ENCODE assay signal across 22 cellular contexts in genomic region chr15:95989392-95989791, GRCh38.
"Had no signal": no experiment of that assay in that cellular context is flagged by ENCODE, and none has a peak within 500 bp of the region (broad histone marks: within the 10 kb centered on the region; RNA-seq: fewer than 3 reads in every experiment).

No MANE protein-coding gene starts in this region.

- H3K27ac Mint-ChIP-seq: activated B cell treated with CpG ODN at 0.5 μM for 24 hours; activated CD4-positive, alpha-beta T cell treated with anti-CD3 and anti-CD28 coated beads for 36 hours; activated naive CD8-positive, alpha-beta T cell; activated T-cell treated with anti-CD3 and anti-CD28 coated beads, Interleukin-2, amount 50 U/mL, for 72 hours; stimulated activated effector memory CD8-positive, alpha-beta T cell treated with anti-CD3 and anti-CD28 coated beads, Interleukin-12 subunit alpha, Interleukin-12 subunit beta, amount 100 ng/mL, for 72 hours; stimulated activated naive CD8-positive, alpha-beta T cell treated with anti-CD3 and anti-CD28 coated beads, Interleukin-15, Interleukin-2, amounts not matched to agents 100 ng/mL and 50 ng/mL, for 24 hours; T-helper 2 cell treated with Interferon-gamma antibody and Interleukin-4, amounts not matched to agents 5 μg/mL and 100 μg/mL, for 36 hours had no signal

- H3K4me3 ChIP-seq: body of pancreas, sigmoid colon, uterus had no signal

- H3K27me3 Mint-ChIP-seq: activated B cell treated with CpG ODN at 0.5 μM for 24 hours, type B pancreatic cell had no signal

- H3K4me3 Mint-ChIP-seq: activated B cell treated with CpG ODN at 0.5 μM for 24 hours; activated CD4-positive, alpha-beta T cell treated with anti-CD3 and anti-CD28 coated beads for 36 hours; activated naive CD8-positive, alpha-beta T cell; activated T-cell treated with anti-CD3 and anti-CD28 coated beads, Interleukin-2, amount 50 U/mL, for 72 hours; stimulated activated effector memory CD8-positive, alpha-beta T cell treated with anti-CD3 and anti-CD28 coated beads, Interleukin-12 subunit alpha, Interleukin-12 subunit beta, amount 100 ng/mL, for 72 hours; stimulated activated naive CD8-positive, alpha-beta T cell treated with anti-CD3 and anti-CD28 coated beads, Interleukin-15, Interleukin-2, amounts not matched to agents 100 ng/mL and 50 ng/mL, for 24 hours; T-helper 2 cell treated with Interferon-gamma antibody and Interleukin-4, amounts not matched to agents 5 μg/mL and 100 μg/mL, for 36 hours had no signal

- DNase-seq: activated B cell treated with CpG ODN at 0.5 μM for 24 hours; activated CD4-positive, alpha-beta T cell treated with anti-CD3 and anti-CD28 coated beads for 36 hours; activated naive CD4-positive, alpha-beta T cell; activated T-cell treated with anti-CD3 and anti-CD28 coated beads for 4 hours; activated T-cell treated with anti-CD3 and anti-CD28 coated beads, Interleukin-2, amount 50 U/mL, for 72 hours; aorta; body of pancreas; glutamatergic neuron; islet precursor cell; left ventricle myocardium superior; retina; sigmoid colon; small intestine; stimulated activated CD4-positive, alpha-beta T cell treated with anti-CD3 and anti-CD28 coated beads, Interleukin-4, amount 100 ng/mL, for 24 hours; substantia nigra; T-helper 1 cell; uterus had no signal

- H3K9me3 Mint-ChIP-seq: activated T-cell treated with anti-CD3 and anti-CD28 coated beads, Interleukin-2, amount 50 U/mL, for 72 hours; stimulated activated naive CD8-positive, alpha-beta T cell treated with anti-CD3 and anti-CD28 coated beads, Interleukin-15, Interleukin-2, amounts not matched to agents 100 ng/mL and 50 ng/mL, for 24 hours; T-helper 2 cell treated with Interferon-gamma antibody and Interleukin-4, amounts not matched to agents 5 μg/mL and 100 μg/mL, for 36 hours had no signal

- H3K4me1 Mint-ChIP-seq: activated B cell treated with CpG ODN at 0.5 μM for 24 hours had no signal

- H3K36me3 Mint-ChIP-seq: activated naive CD8-positive, alpha-beta T cell; type B pancreatic cell had no signal

- ATAC-seq: activated CD4-positive, alpha-beta T cell treated with anti-CD3 and anti-CD28 coated beads for 36 hours; activated T-cell treated with anti-CD3 and anti-CD28 coated beads, Interleukin-2, amount 50 U/mL, for 72 hours; body of pancreas; stimulated activated effector memory CD8-positive, alpha-beta T cell treated with anti-CD3 and anti-CD28 coated beads, Interleukin-12 subunit alpha, Interleukin-12 subunit beta, amount 100 ng/mL, for 72 hours had no signal
